ENCODE assay signal across 8 cellular contexts in genomic region chr10:125162181-125162906, GRCh38. TPM values are rescaled to one million over a fixed set of nuclear protein-coding genes. Genes with fewer than 3 reads are reported as not detected.
DNase-seq lines count a peak whose midpoint lies in the region; ATAC-seq and TF ChIP-seq lines count a peak whose summit lies in the region.

No MANE protein-coding gene starts in this region.

- H3K4me1 ChIP-seq in GM23248 (ENCODE audit: insufficient read depth): peaks cover 10% of the 10 kb centered on the region
- H3K4me1 ChIP-seq in adipocyte (ENCODE audit: control insufficient read depth, insufficient read depth, low read length): peaks cover 15% of the 10 kb centered on the region
- H3K4me1 ChIP-seq in iPS-20b (ENCODE audit: insufficient read depth, low read length): peaks cover 7% of the 10 kb centered on the region; the same call in 1 of the 2 replicates
- peaks cover 11 to 17% of the 10 kb centered on the region in 2 donors for H3K4me1 ChIP-seq in gastrocnemius medialis

- WGBS in GM23248 (ENCODE audit: low coverage in 1 of 2, low lambda C conversion rate in 2 of 2, missing lambda C conversion rate in 2 of 2), 2 experiments: 88 to 89% methylated on average over 49 of the region's 49 CpGs

- H3K4me2 ChIP-seq in GM23248 (ENCODE audit: unreplicated experiment): peak overlapping the region; percentile 93

- H3K27ac ChIP-seq in GM23248: peak overlapping the region; percentile 69
- H3K27ac ChIP-seq in iPS-20b (ENCODE audit: low read length): peak overlapping the region; percentile 86
- H3K27ac ChIP-seq in gastrocnemius medialis: peak overlapping the region in 3 of 4 donors; percentile 88 to 97 (median 97)

- TF ChIP-seq CTCF in gastrocnemius medialis (IDR thresholded peaks at IDR 0.05 in 4 of 5, conservative IDR thresholded peaks at IDR 0.05 in 1 of 5): no peak

- no peaks in the 10 kb centered on the region for H3K9me2 ChIP-seq in GM23248 (ENCODE audit: insufficient read depth)

- H3K79me2 ChIP-seq in GM23248 (ENCODE audit: insufficient read depth): peaks cover 14% of the 10 kb centered on the region

- H4K20me1 ChIP-seq in GM23248 (ENCODE audit: insufficient read depth): no peaks in the 10 kb centered on the region

- DNase-seq in GM23248: no peak
- no peak for DNase-seq in adipocyte (ENCODE audit: low read depth)
- DNase-seq in gastrocnemius medialis: no peak
- DNase-seq in effector CD8-positive, alpha-beta T cell (lab: John Stamatoyannopoulos, UW): no peak
- no peak for DNase-seq in GM19238 (ENCODE audit: insufficient read length, low spot score)
- no peak for DNase-seq in activated effector memory CD4-positive, alpha-beta T cell treated with Interleukin-2 at 50 U/mL for 16 hours
- DNase-seq in HEK293T (ENCODE audit: extremely low spot score): no peak

- peak overlapping the region; percentile 92 for H2AFZ ChIP-seq in GM23248

- intact Hi-C loops in gastrocnemius medialis (cut with DNase I; ENCODE audit: low total_unique reads): loop anchor here (5.0 kb wide), 1 partner anchor 555 kb away; the partner anchor contains the start of gene EDRF1

- POLR2A ChIA-PET in HEK293T (lab: Yijun Ruan, JAX): interaction anchor here (0.9 kb wide), 1 partner anchor 27 kb away, joined by 3 read pairs; no protein-coding TSS in a partner anchor

- in situ Hi-C loops in GM23248 (cut with MboI): no loop called here
- in situ Hi-C loops in gastrocnemius medialis (cut with MboI; ENCODE audit: low sequenced_read_pairs in 4 of 4): loop anchor here in 3 of 4 donors (10.0 to 25.0 kb wide), 3 partner anchors 172 to 250 kb away; no protein-coding TSS in a partner anchor

- H3K9me3 ChIP-seq in GM23248 (ENCODE audit: low read depth): no peaks in the 10 kb centered on the region
- no peaks in the 10 kb centered on the region for H3K9me3 ChIP-seq in adipocyte (ENCODE audit: control insufficient read depth, low read length)
- no peaks in the 10 kb centered on the region for H3K9me3 ChIP-seq in iPS-20b (ENCODE audit: insufficient read depth, low read depth, low read length)
- no peaks in the 10 kb centered on the region for H3K9me3 ChIP-seq in gastrocnemius medialis

- peaks cover 5% of the 10 kb centered on the region for H3F3A ChIP-seq in GM23248 (ENCODE audit: insufficient read depth)

- TF ChIP-seq POLR2A in gastrocnemius medialis (IDR thresholded peaks at IDR 0.05): no peak

- no peak for ATAC-seq in gastrocnemius medialis

- H3K27me3 ChIP-seq in GM23248 (replicated peaks; ENCODE audit: insufficient read depth) (no peaks in the 10 kb centered on the region), adipocyte (replicated peaks; ENCODE audit: control insufficient read depth, insufficient read depth, low read length) (no peaks in the 10 kb centered on the region), iPS-20b (ENCODE audit: insufficient read depth, low read length) (no peaks in the 10 kb centered on the region), gastrocnemius medialis (no peaks in the 10 kb centered on the region)

- CTCF ChIA-PET in HEK293T (lab: Yijun Ruan, JAX): interaction anchor here (0.6 kb wide), 1 partner anchor 517 kb away, joined by 3 read pairs; no protein-coding TSS in a partner anchor

- H3K9ac ChIP-seq in GM23248 (peak overlapping the region; percentile 76), adipocyte (ENCODE audit: low read length) (peak overlapping the region; percentile 87), iPS-20b (ENCODE audit: low read depth, low read length) (peak overlapping the region; percentile 90)

- H3K36me3 ChIP-seq in GM23248 (ENCODE audit: low read depth): no peaks in the 10 kb centered on the region
- no peaks in the 10 kb centered on the region for H3K36me3 ChIP-seq in adipocyte (ENCODE audit: control insufficient read depth, insufficient read depth, low read length, severe bottlenecking)
- H3K36me3 ChIP-seq in iPS-20b (ENCODE audit: insufficient read depth, low read depth, low read length): no peaks in the 10 kb centered on the region; the same call in 1 of the 2 replicates
- H3K36me3 ChIP-seq in gastrocnemius medialis: no peaks in the 10 kb centered on the region

- H3K4me3 ChIP-seq in GM23248 (peak overlapping the region; percentile 81), adipocyte (ENCODE audit: low read length) (peak overlapping the region; percentile 85), iPS-20b (ENCODE audit: low read length) (peak overlapping the region; percentile 84), gastrocnemius medialis (peak overlapping the region; percentile 68 to 88 (median 84))

TF ChIP-seq in HEK293T, 16 proteins besides CTCF, POLR2A, EP300 and RAD21:
- no peak for TF ChIP-seq ZNF384 (IDR thresholded peaks at IDR 0.05)
- no peak for TF ChIP-seq FOXM1 (IDR thresholded peaks at IDR 0.05; ENCODE audit: borderline replicate concordance)
- no peak for TF ChIP-seq BHLHE40 (IDR thresholded peaks at IDR 0.05; ENCODE audit: borderline replicate concordance)
- TF ChIP-seq ARNT (IDR thresholded peaks at IDR 0.05): no peak
- no peak for TF ChIP-seq LEF1 (IDR thresholded peaks at IDR 0.05; ENCODE audit: borderline replicate concordance)
- TF ChIP-seq SUZ12 (IDR thresholded peaks at IDR 0.05): no peak
- no peak for TF ChIP-seq SP1 (IDR thresholded peaks at IDR 0.05)
- no peak for TF ChIP-seq FOXK2 (IDR thresholded peaks at IDR 0.05)
- no peak for TF ChIP-seq ELF4 (IDR thresholded peaks at IDR 0.05)
- no peak for TF ChIP-seq HDGF (IDR thresholded peaks at IDR 0.05; ENCODE audit: borderline replicate concordance)
- no peak for TF ChIP-seq L3MBTL2 (conservative IDR thresholded peaks at IDR 0.05)
- no peak for TF ChIP-seq CTBP1 (IDR thresholded peaks at IDR 0.05; ENCODE audit: borderline replicate concordance)
TF ChIP-seq in HEK293T: peak in this region for 0.

RNA-seq across cellular contexts. Expression of gene CTBP2, which starts 2.0 kb away (rescaled TPM):
- total RNA-seq in GM23248 (2014; rRNA removed; shearing (Covaris generic)): 59.3 and 65.5 TPM in 2 replicates
- 52.0 and 54.5 TPM in 2 replicates for polyA plus RNA-seq in GM23248 (2016; fragmentation: Nextera tagmentation; extraction: Ambion mirVana)
- total RNA-seq in gastrocnemius medialis: 10 to 100 TPM; 13.9 to 36.7 (median 21.1) TPM
